8 cellular contexts compared by ENCODE assay signal in the genomic region with DNA sequence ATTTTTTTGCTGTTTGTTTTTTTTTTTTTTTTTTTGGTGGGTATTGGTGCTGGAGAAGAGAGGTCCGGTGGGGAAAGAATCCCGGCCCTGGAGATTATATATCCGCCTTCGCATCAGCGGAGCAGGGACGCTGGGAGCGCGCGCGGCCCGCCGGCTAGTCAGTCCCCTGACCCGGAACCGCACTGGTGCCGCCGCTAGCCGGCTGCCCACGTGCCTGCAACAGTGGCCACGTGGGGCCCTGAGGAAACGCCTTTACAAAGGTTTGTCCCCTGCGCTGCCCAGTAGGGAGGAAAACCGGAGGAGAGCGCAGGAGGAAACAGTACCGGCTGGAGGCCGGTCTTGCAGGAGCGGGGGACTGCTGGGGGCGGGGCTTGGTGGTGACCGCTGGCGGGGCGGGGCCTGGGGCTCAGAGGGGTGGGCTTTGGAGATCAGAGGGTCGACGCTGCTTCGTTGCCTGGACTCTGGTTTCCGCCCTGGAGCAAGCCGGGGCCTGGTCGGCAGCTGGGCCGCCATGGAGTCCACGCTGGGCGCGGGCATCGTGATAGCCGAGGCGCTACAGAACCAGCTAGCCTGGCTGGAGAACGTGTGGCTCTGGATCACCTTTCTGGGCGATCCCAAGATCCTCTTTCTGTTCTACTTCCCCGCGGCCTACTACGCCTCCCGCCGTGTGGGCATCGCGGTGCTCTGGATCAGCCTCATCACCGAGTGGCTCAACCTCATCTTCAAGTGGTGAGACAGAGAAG. TPM values are rescaled to one million over a fixed set of nuclear protein-coding genes. Genes with fewer than 3 reads are reported as not detected.
DNase-seq lines count a peak whose midpoint lies in the region; ATAC-seq, FAIRE-seq and TF ChIP-seq lines count a peak whose summit lies in the region.

A gene with protein sequence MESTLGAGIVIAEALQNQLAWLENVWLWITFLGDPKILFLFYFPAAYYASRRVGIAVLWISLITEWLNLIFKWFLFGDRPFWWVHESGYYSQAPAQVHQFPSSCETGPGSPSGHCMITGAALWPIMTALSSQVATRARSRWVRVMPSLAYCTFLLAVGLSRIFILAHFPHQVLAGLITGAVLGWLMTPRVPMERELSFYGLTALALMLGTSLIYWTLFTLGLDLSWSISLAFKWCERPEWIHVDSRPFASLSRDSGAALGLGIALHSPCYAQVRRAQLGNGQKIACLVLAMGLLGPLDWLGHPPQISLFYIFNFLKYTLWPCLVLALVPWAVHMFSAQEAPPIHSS (plus strand): TSS at position 281 of the 743 bp plus-strand sequence. CDS start 231 bp downstream, at position 512.

- H3K4me1 Mint-ChIP-seq in T-helper 17 cell: peaks cover 34% of the 10 kb centered on the region

- peak within 1 kb of the TSS; percentile 94 for H3K4me3 Mint-ChIP-seq in T-helper 17 cell

- TF ChIP-seq POLR2A in GM12891 (IDR thresholded peaks at IDR 0.05; ENCODE audit: low read depth, low read length) (peak; percentile 87), uterus (IDR thresholded peaks at IDR 0.05) (peak; percentile 76 to 81)

- H3K4me3 ChIP-seq in right atrium auricular region (peak within 1 kb of the TSS; percentile 53 to 65), uterus (peak within 1 kb of the TSS; percentile 53 to 70)

- H3K9me3 ChIP-seq in T-helper 17 cell (ENCODE audit: control insufficient read depth, low read length, poor library complexity, severe bottlenecking) (no peaks in the 10 kb centered on the region), right atrium auricular region (no peaks in the 10 kb centered on the region), uterus (no peaks in the 10 kb centered on the region)

- H3K36me3 Mint-ChIP-seq in T-helper 17 cell (ENCODE audit: low read depth): no peaks in the 10 kb centered on the region

- DNase-seq in GM12891 (ENCODE audit: insufficient read length, low spot score) (peak; percentile 96), NCI-H146 treated with DMSO at 0.1 percent for 48 hours (lab: John Stamatoyannopoulos, UW; ENCODE audit: unreplicated experiment) (peak; percentile 93), T-helper 17 cell (peak; percentile 45 to 74 (median 73)), anterior cingulate cortex (lab: John Stamatoyannopoulos, UW) (peak; percentile 77 to 98 (median 94)), right atrium auricular region (ENCODE audit: low spot score) (peak; percentile 97), pulmonary artery endothelial cell (ENCODE audit: low read depth, low spot score) (peak; percentile 96), uterus (peak; percentile 96)

- H3K27ac Mint-ChIP-seq in T-helper 17 cell: peak within 1 kb of the TSS; percentile 95

- H3K36me3 ChIP-seq in right atrium auricular region (peaks cover 4% of the 10 kb centered on the region), uterus (no peaks in the 10 kb centered on the region)

- ATAC-seq in HG02840 (IDR thresholded peaks at IDR 0.05; ENCODE audit: low FRiP score, unreplicated experiment) (peak; percentile 68), T-helper 17 cell (peak; percentile 55)

- H3K4me1 ChIP-seq in right atrium auricular region: peaks cover 0 to 34% of the 10 kb centered on the region in 2 donors
- peaks cover 0 to 7% of the 10 kb centered on the region in 2 donors for H3K4me1 ChIP-seq in uterus

- no peaks in the 10 kb centered on the region for H3K27me3 Mint-ChIP-seq in T-helper 17 cell

- intact Hi-C loops in uterus (cut with DNase I; ENCODE audit: low total_unique reads): no loop called here

- FAIRE-seq in GM12891 (lab: Jason Lieb, UNC): peak; percentile 84

- H3K27ac ChIP-seq in right atrium auricular region (peak within 1 kb of the TSS; percentile 85 to 89), uterus (peak within 1 kb of the TSS; percentile 78 to 90)

- no peaks in the 10 kb centered on the region for H3K27me3 ChIP-seq in right atrium auricular region
- H3K27me3 ChIP-seq in uterus: no peaks in the 10 kb centered on the region

- peak in 1 of 2 donors; percentile 37 for TF ChIP-seq CTCF in right atrium auricular region (IDR thresholded peaks at IDR 0.05)
- peak in 3 of 4 experiments; percentile 29 to 61 (median 58) for TF ChIP-seq CTCF in uterus (IDR thresholded peaks at IDR 0.05)

TF ChIP-seq in GM12891, 5 proteins besides CTCF, POLR2A, EP300 and RAD21:
- peak; percentile 77 for TF ChIP-seq POLR2AphosphoS5 (IDR thresholded peaks at IDR 0.05; ENCODE audit: low read depth, low read length)
- no peak for TF ChIP-seq PAX5 (IDR thresholded peaks at IDR 0.05; ENCODE audit: insufficient read depth, low read length, severe bottlenecking)
- 0 out of 2 replicates have a peak, but pooled peaks have one; percentile 46 for TF ChIP-seq TAF1 (IDR thresholded peaks at IDR 0.05; ENCODE audit: low read depth, low read length)
- TF ChIP-seq POU2F2 (IDR thresholded peaks at IDR 0.05; ENCODE audit: low read depth, low read length): 0 out of 2 replicates have a peak, but pooled peaks have one; percentile 79

RNA-seq across cellular contexts. Expression of the gene that starts here (rescaled TPM):
- 40.9 TPM for polyA plus RNA-seq in GM12891 (2012; ENCODE audit: low read depth, missing spikeins)
- 10 to 100 TPM; 10.9 to 13.8 TPM for total RNA-seq in T-helper 17 cell
- 10 to 100 TPM; 36.0 to 41.1 TPM for total RNA-seq in right atrium auricular region
- 21.0 and 22.6 TPM in 2 replicates for total RNA-seq in pulmonary artery endothelial cell
- total RNA-seq in uterus: 10 to 100 TPM; 12.4 to 66.3 (median 33.8) TPM

Comparison
In these comparisons a context has a peak if more than half of its experiments do, and no peak if none do; other contexts are left out.
1. Peak in every context shown above with its lines: DNase-seq, ATAC-seq, H3K4me3 ChIP-seq and H3K27ac ChIP-seq.